Comparison of ENCODE assay signal across 9 cellular contexts in genomic region chr7:26284995-26285632, GRCh38. TPM values are rescaled to one million over a fixed set of nuclear protein-coding genes. Genes with fewer than 3 reads are reported as not detected.
DNase-seq lines count a peak whose midpoint lies in the region; ATAC-seq and TF ChIP-seq lines count a peak whose summit lies in the region.
"Had no signal": no experiment of that assay in that cellular context is flagged by ENCODE, and none has a peak within 500 bp of the region (broad histone marks: within the 10 kb centered on the region; RNA-seq: fewer than 3 reads in every experiment).

No MANE protein-coding gene starts in this region.

- H3K27me3 Mint-ChIP-seq in activated T-helper 1 cell treated with anti-CD3 and anti-CD28 coated beads, Interleukin-12 subunit alpha, Interleukin-12 subunit beta, Interleukin-2, Interleukin-4 antibody, amounts not matched to agents 30 ng/mL and 10 ng/mL and 1 ng/mL, durations not matched to agents 14 hours and 24 hours and 36 hours (ENCODE audit: insufficient read depth) = no peaks in the 10 kb centered on the region

- no peak overlapping the region for H3K4me3 ChIP-seq in DND-41 (ENCODE audit: low read depth in 1 of 2, low read length in 2 of 2)
- no peak overlapping the region for H3K4me3 ChIP-seq in HCT116 (replicated peaks in 1 of 2; ENCODE audit: low read depth in 1 of 2, low read length in 2 of 2)
- H3K4me3 ChIP-seq in fibroblast of villous mesenchyme (ENCODE audit: low read depth, low read length) = no peak overlapping the region

- H4K20me1 ChIP-seq in DND-41 (ENCODE audit: insufficient read depth, low read length) (no peaks in the 10 kb centered on the region), HCT116 (ENCODE audit: insufficient read depth) (no peaks in the 10 kb centered on the region)

- H3K4me1 Mint-ChIP-seq in activated T-helper 1 cell treated with anti-CD3 and anti-CD28 coated beads, Interleukin-12 subunit alpha, Interleukin-12 subunit beta, Interleukin-2, Interleukin-4 antibody, amounts not matched to agents 30 ng/mL and 10 ng/mL and 1 ng/mL, durations not matched to agents 14 hours and 24 hours and 36 hours (ENCODE audit: low read depth) = peaks cover 6% of the 10 kb centered on the region
- H3K4me1 Mint-ChIP-seq: neural crest cell had no signal

- no peaks in the 10 kb centered on the region for H3K36me3 Mint-ChIP-seq in activated T-helper 1 cell treated with anti-CD3 and anti-CD28 coated beads, Interleukin-12 subunit alpha, Interleukin-12 subunit beta, Interleukin-2, Interleukin-4 antibody, amounts not matched to agents 30 ng/mL and 10 ng/mL and 1 ng/mL, durations not matched to agents 14 hours and 24 hours and 36 hours (ENCODE audit: low read depth)

- H3K9me3 Mint-ChIP-seq in activated T-helper 1 cell treated with anti-CD3 and anti-CD28 coated beads, Interleukin-12 subunit alpha, Interleukin-12 subunit beta, Interleukin-2, Interleukin-4 antibody, amounts not matched to agents 30 ng/mL and 10 ng/mL and 1 ng/mL, durations not matched to agents 14 hours and 24 hours and 36 hours = no peaks in the 10 kb centered on the region
- H3K9me3 Mint-ChIP-seq: neural crest cell had no signal

- H3K79me2 ChIP-seq in DND-41 (ENCODE audit: insufficient read depth, low read length) (no peaks in the 10 kb centered on the region), HCT116 (ENCODE audit: insufficient read depth, low read length) (no peaks in the 10 kb centered on the region)

- no peak for TF ChIP-seq POLR2A in HCT116 (IDR thresholded peaks at IDR 0.05; ENCODE audit: borderline replicate concordance, extremely low read depth, insufficient read depth, insufficient read length)

- no peak overlapping the region for H3K27ac ChIP-seq in DND-41 (ENCODE audit: low read length)
- H3K27ac ChIP-seq in HCT116 (ENCODE audit: low read depth, low read length) = no peak overlapping the region
- H3K27ac ChIP-seq in RWPE1 = no peak overlapping the region

- H3K4me3 Mint-ChIP-seq in activated T-helper 1 cell treated with anti-CD3 and anti-CD28 coated beads, Interleukin-12 subunit alpha, Interleukin-12 subunit beta, Interleukin-2, Interleukin-4 antibody, amounts not matched to agents 30 ng/mL and 10 ng/mL and 1 ng/mL, durations not matched to agents 14 hours and 24 hours and 36 hours = no peak overlapping the region
- H3K4me3 Mint-ChIP-seq: neural crest cell had no signal

- H3K9me2 ChIP-seq in HCT116 (ENCODE audit: insufficient read depth) = no peaks in the 10 kb centered on the region

- BruUV-seq in HCT116 (replicated peaks; lab: Mats Ljungman, UMichigan) = no TSS peak

- RAD21 ChIA-PET in HCT116 (lab: Charles Lee; ENCODE audit: low non-redundant PET in 1 of 2, low total read pairs in 2 of 2, uncharacterized antibody in 2 of 2, unreplicated experiment in 2 of 2) = interaction anchor here in 1 of 2 experiments (0.8 kb wide), 1 partner anchor 194 kb away, joined by 3 read pairs; no protein-coding TSS in a partner anchor

- ATAC-seq in DND-41 (ENCODE audit: insufficient read depth, low read depth) = peak; percentile 53; the same call in 1 of the 3 replicates
- peak; percentile 100 for ATAC-seq in HCT116

- no peak for DNase-seq in DND-41
- peak; percentile 61 for DNase-seq in HCT116 (ENCODE audit: low read depth, low spot score)
- DNase-seq in RWPE1 (ENCODE audit: low spot score) = peak; percentile 29
- peak; percentile 48 for DNase-seq in fibroblast of villous mesenchyme (ENCODE audit: low read depth)
- DNase-seq in activated gamma-delta T cell treated with Interleukin-2 at 50 U/mL for 16 hours = no peak
- DNase-seq in posterior cingulate gyrus = no peak
- DNase-seq in activated gamma-delta T cell (lab: John Stamatoyannopoulos, UW) = no peak
- DNase-seq in activated T-helper 1 cell treated with anti-CD3 and anti-CD28 coated beads, Interleukin-12 subunit alpha, Interleukin-12 subunit beta, Interleukin-2, Interleukin-4 antibody, amounts not matched to agents 30 ng/mL and 10 ng/mL and 1 ng/mL, durations not matched to agents 14 hours and 24 hours and 36 hours (ENCODE audit: low spot score) = no peak

- no peaks in the 10 kb centered on the region for H3K4me1 ChIP-seq in DND-41 (ENCODE audit: insufficient read depth, low read length)
- no peaks in the 10 kb centered on the region for H3K4me1 ChIP-seq in HCT116 (ENCODE audit: control insufficient read depth in 1 of 2, insufficient read depth in 2 of 2, low read length in 2 of 2)

- H2AFZ ChIP-seq in DND-41 (ENCODE audit: low read depth, low read length) = no peak overlapping the region
- H2AFZ ChIP-seq in HCT116 (ENCODE audit: low read depth, low read length, poor library complexity, severe bottlenecking) = peak overlapping the region; percentile 5

- no peak overlapping the region for H3K27ac Mint-ChIP-seq in activated T-helper 1 cell treated with anti-CD3 and anti-CD28 coated beads, Interleukin-12 subunit alpha, Interleukin-12 subunit beta, Interleukin-2, Interleukin-4 antibody, amounts not matched to agents 30 ng/mL and 10 ng/mL and 1 ng/mL, durations not matched to agents 14 hours and 24 hours and 36 hours

- H3K9me3 ChIP-seq in DND-41 (ENCODE audit: insufficient read depth, low read length, severe bottlenecking) = no peaks in the 10 kb centered on the region
- no peaks in the 10 kb centered on the region for H3K9me3 ChIP-seq in HCT116 (ENCODE audit: control insufficient read depth in 1 of 2, insufficient read depth in 1 of 2, low read depth in 1 of 2, low read length in 2 of 2)

- H3K9ac ChIP-seq in DND-41 (ENCODE audit: low read depth, low read length) (no peak overlapping the region), HCT116 (ENCODE audit: low read length) (no peak overlapping the region)

- H3K36me3 ChIP-seq in DND-41 (ENCODE audit: insufficient read depth, low read length) (no peaks in the 10 kb centered on the region), HCT116 (ENCODE audit: control insufficient read depth in 1 of 2, insufficient read depth in 2 of 2, low read length in 2 of 2) (no peaks in the 10 kb centered on the region)

- POLR2A ChIA-PET in HCT116 (lab: Charles Lee) = interaction anchor here (0.6 to 0.8 kb wide), 3 partner anchors 10 to 788 kb away, joined by 3 read pairs; no protein-coding TSS in a partner anchor
- POLR2A ChIA-PET in RWPE1 (lab: Yijun Ruan, JAX; ENCODE audit: low non-redundant PET) = interaction anchor here (0.7 to 1.0 kb wide), 2 partner anchors 85 to 96 kb away, joined by 3 read pairs; no protein-coding TSS in a partner anchor

- intact Hi-C loops in HCT116 (cut with micrococcal nuclease) = loop anchor here (2.0 to 5.0 kb wide), 3 partner anchors 194 to 877 kb away; no protein-coding TSS in a partner anchor
- intact Hi-C loops in posterior cingulate gyrus (cut with DNase I) = loop anchor here (10.0 kb wide), 1 partner anchor 190 kb away; no protein-coding TSS in a partner anchor
- intact Hi-C loops in activated T-helper 1 cell treated with anti-CD3 and anti-CD28 coated beads, Interleukin-12 subunit alpha, Interleukin-12 subunit beta, Interleukin-2, Interleukin-4 antibody, amounts not matched to agents 30 ng/mL and 10 ng/mL and 1 ng/mL, durations not matched to agents 14 hours and 24 hours and 36 hours (cut with micrococcal nuclease) = loop anchor here (1.0 kb wide), 2 partner anchors 194 to 206 kb away; no protein-coding TSS in a partner anchor

- peak; percentile 76 for TF ChIP-seq RAD21 in HCT116 (IDR thresholded peaks at IDR 0.05; ENCODE audit: low read depth)

- H3K4me2 ChIP-seq in DND-41 (ENCODE audit: insufficient read depth, low read length) (no peak overlapping the region), HCT116 (ENCODE audit: low read length) (no peak overlapping the region)

- no peaks in the 10 kb centered on the region for H3K27me3 ChIP-seq in DND-41 (ENCODE audit: insufficient read depth, low read length, poor library complexity)
- H3K27me3 ChIP-seq in HCT116 (ENCODE audit: insufficient read depth, low read length) = no peaks in the 10 kb centered on the region

- TF ChIP-seq CTCF in DND-41 (IDR thresholded peaks at IDR 0.05; ENCODE audit: borderline replicate concordance, extremely low read depth, low read length, poor library complexity, severe bottlenecking) (peak; percentile 41), HCT116 (IDR thresholded peaks at IDR 0.05 in 2 of 3, conservative IDR thresholded peaks at IDR 0.05 in 1 of 3; ENCODE audit: borderline replicate concordance in 1 of 3, insufficient read depth in 1 of 3, low read depth in 2 of 3, low read length in 2 of 3) (peak; percentile 45 to 61 (median 53); a peak in 5 of 6 replicates), RWPE1 (conservative IDR thresholded peaks at IDR 0.05; ENCODE audit: low read depth) (no peak), fibroblast of villous mesenchyme (IDR thresholded peaks at IDR 0.05; ENCODE audit: insufficient read depth, low read depth, low read length) (peak; percentile 43)

- CTCF ChIA-PET in HCT116 (lab: Charles Lee) (interaction anchor here (0.6 to 1.9 kb wide), 8 partner anchors 42 to 876 kb away, joined by 3 to 11 read pairs (median 3); no protein-coding TSS in a partner anchor), RWPE1 (lab: Yijun Ruan, JAX) (interaction anchor here (0.5 to 1.7 kb wide), 14 partner anchors 14 to 884 kb away, joined by 3 to 9 read pairs (median 4); partner anchors contain the start of gene HOXA5)

TF ChIP-seq in HCT116, 20 proteins besides CTCF, POLR2A, EP300 and RAD21:
- TF ChIP-seq CBX3 (IDR thresholded peaks at IDR 0.05; ENCODE audit: low read depth) (0 out of 2 replicates have a peak, but pooled peaks have one; percentile 15), JUND (IDR thresholded peaks at IDR 0.05) (no peak)

RNA-seq across cellular contexts. Expression of gene SNX10, which starts 6.5 kb away (rescaled TPM):
- 26.9 TPM for total RNA-seq in HCT116 (2021; ENCODE audit: unreplicated experiment)
- 11.0 and 17.2 TPM in 2 replicates for polyA plus RNA-seq in HCT116 (2012)
- 0.86 and 1.9 TPM in 2 replicates for total RNA-seq in fibroblast of villous mesenchyme
- 41.9 and 48.3 TPM in 2 replicates for total RNA-seq in activated T-helper 1 cell treated with anti-CD3 and anti-CD28 coated beads, Interleukin-12 subunit alpha, Interleukin-12 subunit beta, Interleukin-2, Interleukin-4 antibody, amounts not matched to agents 30 ng/mL and 10 ng/mL and 1 ng/mL, durations not matched to agents 14 hours and 24 hours and 36 hours

Comparison
In these comparisons a context has a peak if more than half of its experiments do, and no peak if none do; other contexts are left out.
1. DNase-seq: peak in HCT116 (single experiment), RWPE1 (single experiment) and fibroblast of villous mesenchyme (single experiment); none in DND-41 (single experiment), activated gamma-delta T cell treated with Interleukin-2 at 50 U/mL for 16 hours (single experiment), posterior cingulate gyrus (0 of 10), activated gamma-delta T cell (single experiment) and activated T-helper 1 cell treated with anti-CD3 and anti-CD28 coated beads, Interleukin-12 subunit alpha, Interleukin-12 subunit beta, Interleukin-2, Interleukin-4 antibody, amounts not matched to agents 30 ng/mL and 10 ng/mL and 1 ng/mL, durations not matched to agents 14 hours and 24 hours and 36 hours (single experiment).